In the genomic region with DNA sequence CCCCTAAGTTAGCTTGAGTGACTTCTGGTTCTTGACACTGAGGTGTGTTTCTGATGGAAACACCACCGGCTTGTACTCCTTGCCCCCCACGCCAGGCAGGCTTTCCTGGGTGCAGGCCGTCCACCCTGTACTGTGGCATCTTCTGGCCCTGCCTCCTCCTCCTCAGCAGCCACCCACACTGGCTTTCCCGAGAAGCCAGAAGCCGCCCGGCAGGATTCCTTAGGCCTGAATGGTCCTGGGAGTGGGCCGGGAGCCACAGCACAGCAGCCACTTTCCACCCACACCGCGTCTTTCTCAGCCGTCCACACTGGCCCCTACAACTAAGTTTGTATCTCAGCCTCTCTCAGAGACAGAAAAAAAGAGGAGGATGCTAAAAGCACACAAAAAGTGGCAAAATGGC, we compare ENCODE assay signal across 14 cellular contexts. TPM values are rescaled to one million over a fixed set of nuclear protein-coding genes. Genes with fewer than 3 reads are reported as not detected.
A peak's percentile ranks its signal among the peaks of the same experiment; 100 is the strongest.
DNase-seq lines count a peak whose midpoint lies in the region; ATAC-seq and TF ChIP-seq lines count a peak whose summit lies in the region.
"Had no signal": no experiment of that assay in that cellular context is flagged by ENCODE, and none has a peak within 500 bp of the region (broad histone marks: within the 10 kb centered on the region; RNA-seq: fewer than 3 reads in every experiment).

No MANE protein-coding gene starts in this region.

- intact Hi-C loops in naive thymus-derived CD4-positive, alpha-beta T cell (cut with micrococcal nuclease) = loop anchor here (5.0 to 10.0 kb wide), 2 partner anchors 168 to 570 kb away; partner anchors contain the start of gene KCNG2 (in 1 of the 2)
- intact Hi-C loops in activated T-helper 2 cell treated with anti-CD3 and anti-CD28 coated beads, Interferon-gamma antibody, Interleukin-2, Interleukin-4, amounts not matched to agents 10 μg/mL and 5 μg/mL and 100 μg/mL, durations not matched to agents 14 hours and 24 hours and 36 hours (cut with micrococcal nuclease) = loop anchor here (5.0 kb wide), 4 partner anchors 55 to 280 kb away; partner anchors contain the start of gene ADNP2

- H3K4me1 ChIP-seq in naive thymus-derived CD4-positive, alpha-beta T cell (ENCODE audit: control insufficient read depth in 2 of 2, insufficient read depth in 2 of 2, low read length in 2 of 2) = peaks cover 14 to 19% of the 10 kb centered on the region in 2 donors

- no peak overlapping the region for H3K4me3 ChIP-seq in AG10803 (ENCODE audit: low read length)
- no peak overlapping the region for H3K4me3 ChIP-seq in MG63
- no peak overlapping the region for H3K4me3 ChIP-seq in naive thymus-derived CD4-positive, alpha-beta T cell (ENCODE audit: low read length)

- no peak overlapping the region for H3K27ac ChIP-seq in naive thymus-derived CD4-positive, alpha-beta T cell (ENCODE audit: low read depth, low read length)

- peaks cover 3% of the 10 kb centered on the region for H3K36me3 Mint-ChIP-seq in endothelial cell (ENCODE audit: low read depth, unreplicated experiment)
- peaks cover 0 to 4% (median 2%) of the 10 kb centered on the region in 5 donors for H3K36me3 Mint-ChIP-seq in naive thymus-derived CD4-positive, alpha-beta T cell
- peaks cover 4% of the 10 kb centered on the region for H3K36me3 Mint-ChIP-seq in activated T-helper 2 cell treated with anti-CD3 and anti-CD28 coated beads, Interferon-gamma antibody, Interleukin-2, Interleukin-4, amounts not matched to agents 10 μg/mL and 5 μg/mL and 100 μg/mL, durations not matched to agents 14 hours and 24 hours and 36 hours (ENCODE audit: low read depth)
- H3K36me3 Mint-ChIP-seq: activated CD4-positive, alpha-beta memory T cell treated with anti-CD3 and anti-CD28 coated beads for 36 hours; naive B cell had no signal

- no peaks in the 10 kb centered on the region for H3K27me3 ChIP-seq in MG63
- no peaks in the 10 kb centered on the region for H3K27me3 ChIP-seq in naive thymus-derived CD4-positive, alpha-beta T cell (ENCODE audit: control insufficient read depth in 2 of 2, insufficient read depth in 2 of 2, low read length in 2 of 2)

- DNase-seq in AG10803 (ENCODE audit: low read depth) = peak; percentile 42
- peak; percentile 61 for DNase-seq in MG63
- no peak for DNase-seq in endothelial cell (ENCODE audit: low spot score)
- no peak for DNase-seq in naive thymus-derived CD4-positive, alpha-beta T cell
- no peak for DNase-seq in AG08395 (ENCODE audit: low spot score)
- DNase-seq in hippocampal formation (lab: John Stamatoyannopoulos, UW) = no peak
- DNase-seq in activated T-helper 2 cell treated with anti-CD3 and anti-CD28 coated beads, Interferon-gamma antibody, Interleukin-2, Interleukin-4, amounts not matched to agents 10 μg/mL and 5 μg/mL and 100 μg/mL, durations not matched to agents 14 hours and 24 hours and 36 hours (ENCODE audit: low spot score) = no peak
- DNase-seq: activated naive CD8-positive, alpha-beta T cell treated with anti-CD3 and anti-CD28 coated beads, Interleukin-2, amount 10 ng/mL, durations not matched to agents 7 days and 5 days; MM.1S; naive B cell; NCI-H226 had no signal

- CTCF ChIA-PET in naive thymus-derived CD4-positive, alpha-beta T cell (lab: Charles Lee) = interaction anchor here (0.8 kb wide), 1 partner anchor 13 kb away, joined by 3 read pairs; no protein-coding TSS in a partner anchor

- no peaks in the 10 kb centered on the region for H3K36me3 ChIP-seq in MG63
- peaks cover 0 to 1% (median 0%) of the 10 kb centered on the region in 3 experiments for H3K36me3 ChIP-seq in naive thymus-derived CD4-positive, alpha-beta T cell (ENCODE audit: control insufficient read depth in 2 of 3, insufficient read depth in 3 of 3, low read length in 3 of 3)

- TF ChIP-seq CTCF in AG10803 (conservative IDR thresholded peaks at IDR 0.05; ENCODE audit: low read length) (no peak), endothelial cell (IDR thresholded peaks at IDR 0.05; ENCODE audit: unreplicated experiment) (no peak)

- peaks cover 14% of the 10 kb centered on the region for H3K27me3 Mint-ChIP-seq in endothelial cell (ENCODE audit: unreplicated experiment)
- no peaks in the 10 kb centered on the region for H3K27me3 Mint-ChIP-seq in naive thymus-derived CD4-positive, alpha-beta T cell
- no peaks in the 10 kb centered on the region for H3K27me3 Mint-ChIP-seq in activated T-helper 2 cell treated with anti-CD3 and anti-CD28 coated beads, Interferon-gamma antibody, Interleukin-2, Interleukin-4, amounts not matched to agents 10 μg/mL and 5 μg/mL and 100 μg/mL, durations not matched to agents 14 hours and 24 hours and 36 hours (ENCODE audit: low read depth)
- H3K27me3 Mint-ChIP-seq: B cell had no signal

- ATAC-seq in naive thymus-derived CD4-positive, alpha-beta T cell = no peak
- no peak for ATAC-seq in HG02970 (IDR thresholded peaks at IDR 0.05; ENCODE audit: low FRiP score, unreplicated experiment)

- no peaks in the 10 kb centered on the region for H3K9me3 Mint-ChIP-seq in endothelial cell (ENCODE audit: unreplicated experiment)
- H3K9me3 Mint-ChIP-seq in naive thymus-derived CD4-positive, alpha-beta T cell = no peaks in the 10 kb centered on the region
- H3K9me3 Mint-ChIP-seq in activated T-helper 2 cell treated with anti-CD3 and anti-CD28 coated beads, Interferon-gamma antibody, Interleukin-2, Interleukin-4, amounts not matched to agents 10 μg/mL and 5 μg/mL and 100 μg/mL, durations not matched to agents 14 hours and 24 hours and 36 hours = no peaks in the 10 kb centered on the region
- H3K9me3 Mint-ChIP-seq: activated CD4-positive, alpha-beta memory T cell treated with anti-CD3 and anti-CD28 coated beads for 36 hours; activated naive CD8-positive, alpha-beta T cell treated with anti-CD3 and anti-CD28 coated beads, Interleukin-2, amount 10 ng/mL, durations not matched to agents 7 days and 5 days; naive B cell had no signal

- H3K4me1 Mint-ChIP-seq in endothelial cell (ENCODE audit: unreplicated experiment) = peaks cover 3% of the 10 kb centered on the region
- H3K4me1 Mint-ChIP-seq in naive thymus-derived CD4-positive, alpha-beta T cell = peaks cover 9 to 42% (median 20%) of the 10 kb centered on the region in 7 donors
- peaks cover 40% of the 10 kb centered on the region for H3K4me1 Mint-ChIP-seq in activated T-helper 2 cell treated with anti-CD3 and anti-CD28 coated beads, Interferon-gamma antibody, Interleukin-2, Interleukin-4, amounts not matched to agents 10 μg/mL and 5 μg/mL and 100 μg/mL, durations not matched to agents 14 hours and 24 hours and 36 hours (ENCODE audit: low read depth)

- no peaks in the 10 kb centered on the region for H3K9me3 ChIP-seq in MG63
- no peaks in the 10 kb centered on the region for H3K9me3 ChIP-seq in naive thymus-derived CD4-positive, alpha-beta T cell (ENCODE audit: control insufficient read depth in 2 of 3, low read length in 3 of 3)

- H3K4me3 Mint-ChIP-seq in endothelial cell (ENCODE audit: unreplicated experiment) = peak overlapping the region; percentile 5
- H3K4me3 Mint-ChIP-seq in naive thymus-derived CD4-positive, alpha-beta T cell = peak overlapping the region in 3 of 10 donors; percentile 33 to 88 (median 59)
- H3K4me3 Mint-ChIP-seq in activated T-helper 2 cell treated with anti-CD3 and anti-CD28 coated beads, Interferon-gamma antibody, Interleukin-2, Interleukin-4, amounts not matched to agents 10 μg/mL and 5 μg/mL and 100 μg/mL, durations not matched to agents 14 hours and 24 hours and 36 hours (ENCODE audit: low read depth) = no peak overlapping the region
- H3K4me3 Mint-ChIP-seq: activated CD4-positive, alpha-beta memory T cell treated with anti-CD3 and anti-CD28 coated beads for 36 hours; activated naive CD8-positive, alpha-beta T cell treated with anti-CD3 and anti-CD28 coated beads, Interleukin-2, amount 10 ng/mL, durations not matched to agents 7 days and 5 days had no signal

- POLR2A ChIA-PET in naive thymus-derived CD4-positive, alpha-beta T cell (lab: Charles Lee) = interaction anchor here (1.0 to 1.6 kb wide), 3 partner anchors 10 to 25 kb away, joined by 3 to 8 read pairs (median 4); partner anchors contain the start of gene SLC66A2

- H3K27ac Mint-ChIP-seq in endothelial cell (ENCODE audit: unreplicated experiment) = no peak overlapping the region
- peak overlapping the region in 6 of 9 donors; percentile 52 to 81 (median 68) for H3K27ac Mint-ChIP-seq in naive thymus-derived CD4-positive, alpha-beta T cell
- no peak overlapping the region for H3K27ac Mint-ChIP-seq in activated T-helper 2 cell treated with anti-CD3 and anti-CD28 coated beads, Interferon-gamma antibody, Interleukin-2, Interleukin-4, amounts not matched to agents 10 μg/mL and 5 μg/mL and 100 μg/mL, durations not matched to agents 14 hours and 24 hours and 36 hours
- H3K27ac Mint-ChIP-seq: activated CD4-positive, alpha-beta memory T cell treated with anti-CD3 and anti-CD28 coated beads for 36 hours; activated naive CD8-positive, alpha-beta T cell treated with anti-CD3 and anti-CD28 coated beads, Interleukin-2, amount 10 ng/mL, durations not matched to agents 7 days and 5 days had no signal

RNA-seq across cellular contexts. Expression of gene HSBP1L1, which starts 2.1 kb away (rescaled TPM):
- not detected in 2 replicates for total RNA-seq in MG63 (2014; rRNA removed; shearing (Covaris generic); ENCODE audit: low replicate concordance)
- total RNA-seq in endothelial cell (ENCODE audit: unreplicated experiment) = 0.87 TPM
- total RNA-seq in naive thymus-derived CD4-positive, alpha-beta T cell = 10 to 100 TPM; 13.7 to 44.9 (median 41.7) TPM
- 10 to 100 TPM; 21.9 to 32.4 TPM for polyA plus RNA-seq in naive thymus-derived CD4-positive, alpha-beta T cell
- total RNA-seq in activated T-helper 2 cell treated with anti-CD3 and anti-CD28 coated beads, Interferon-gamma antibody, Interleukin-2, Interleukin-4, amounts not matched to agents 10 μg/mL and 5 μg/mL and 100 μg/mL, durations not matched to agents 14 hours and 24 hours and 36 hours = 12.0 and 15.5 TPM in 2 replicates

RNA-seq across cellular contexts. Expression of gene SLC66A2, which starts 10.9 kb away (rescaled TPM):
- total RNA-seq in MG63 (2014; rRNA removed; shearing (Covaris generic); ENCODE audit: low replicate concordance) = 24.3 and 53.1 TPM in 2 replicates
- 31.8 TPM for total RNA-seq in endothelial cell (ENCODE audit: unreplicated experiment)
- total RNA-seq in naive thymus-derived CD4-positive, alpha-beta T cell = 100 to 1,000 TPM in 1 of 5 experiments, 10 to 100 TPM in 4; 30.7 to 106 (median 40.4) TPM
- polyA plus RNA-seq in naive thymus-derived CD4-positive, alpha-beta T cell = 10 to 100 TPM; 14.9 to 20.2 TPM
- total RNA-seq in activated T-helper 2 cell treated with anti-CD3 and anti-CD28 coated beads, Interferon-gamma antibody, Interleukin-2, Interleukin-4, amounts not matched to agents 10 μg/mL and 5 μg/mL and 100 μg/mL, durations not matched to agents 14 hours and 24 hours and 36 hours = 48.1 and 49.5 TPM in 2 replicates

RNA-seq across cellular contexts. Expression of gene TXNL4A, which starts 26.1 kb away (rescaled TPM):
- 69.3 and 176 TPM in 2 replicates for total RNA-seq in MG63 (2014; rRNA removed; shearing (Covaris generic); ENCODE audit: low replicate concordance)
- total RNA-seq in endothelial cell (ENCODE audit: unreplicated experiment) = 86.8 TPM
- total RNA-seq in naive thymus-derived CD4-positive, alpha-beta T cell = 100 to 1,000 TPM in 1 of 5 experiments, 10 to 100 TPM in 4; 56.9 to 107 (median 69.7) TPM
- 100 to 1,000 TPM; 165 to 205 TPM for polyA plus RNA-seq in naive thymus-derived CD4-positive, alpha-beta T cell
- total RNA-seq in activated T-helper 2 cell treated with anti-CD3 and anti-CD28 coated beads, Interferon-gamma antibody, Interleukin-2, Interleukin-4, amounts not matched to agents 10 μg/mL and 5 μg/mL and 100 μg/mL, durations not matched to agents 14 hours and 24 hours and 36 hours = 181 and 194 TPM in 2 replicates

Comparison
In these comparisons a context has a peak if more than half of its experiments do, and no peak if none do; other contexts are left out.
1. DNase-seq: peak in AG10803 (single experiment) and MG63 (single experiment); none in endothelial cell (single experiment), naive thymus-derived CD4-positive, alpha-beta T cell (0 of 9), AG08395 (single experiment), hippocampal formation (0 of 2) and activated T-helper 2 cell treated with anti-CD3 and anti-CD28 coated beads, Interferon-gamma antibody, Interleukin-2, Interleukin-4, amounts not matched to agents 10 μg/mL and 5 μg/mL and 100 μg/mL, durations not matched to agents 14 hours and 24 hours and 36 hours (single experiment).
2. H3K27ac Mint-ChIP-seq: peak in naive thymus-derived CD4-positive, alpha-beta T cell (6 of 9); none in endothelial cell (single experiment) and activated T-helper 2 cell treated with anti-CD3 and anti-CD28 coated beads, Interferon-gamma antibody, Interleukin-2, Interleukin-4, amounts not matched to agents 10 μg/mL and 5 μg/mL and 100 μg/mL, durations not matched to agents 14 hours and 24 hours and 36 hours (single experiment).